In the genomic region with DNA sequence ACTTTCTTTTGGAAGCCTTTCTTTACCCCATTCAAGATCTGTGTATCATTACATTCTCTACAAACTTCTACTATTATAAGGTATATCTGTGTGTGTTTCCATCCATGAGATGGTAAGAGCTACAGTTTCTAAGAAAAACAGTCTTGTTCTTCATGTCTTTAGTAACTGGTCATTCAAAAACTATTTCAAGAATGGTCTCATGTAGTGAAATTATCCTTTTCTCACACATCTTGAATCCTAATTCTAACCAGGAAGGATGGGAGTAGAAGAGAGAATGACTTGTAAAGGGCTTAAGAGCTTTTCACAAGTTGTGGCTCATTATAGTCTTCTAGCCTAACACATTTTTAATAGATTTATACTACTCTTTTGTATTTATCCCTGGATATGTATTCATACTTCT, we compare ENCODE assay signal across 25 cellular contexts. TPM values are rescaled to one million over a fixed set of nuclear protein-coding genes. Genes with fewer than 3 reads are reported as not detected.
DNase-seq lines count a peak whose midpoint lies in the region; ATAC-seq, FAIRE-seq and TF ChIP-seq lines count a peak whose summit lies in the region.
"Had no signal": no experiment of that assay in that cellular context is flagged by ENCODE, and none has a peak within 500 bp of the region (broad histone marks: within the 10 kb centered on the region; RNA-seq: fewer than 3 reads in every experiment).

No MANE protein-coding gene starts in this region.

- TF ChIP-seq EP300 in suprapubic skin (IDR thresholded peaks at IDR 0.05), result no peak

- H3K9me3 ChIP-seq in mesenchymal stem cell (ENCODE audit: control insufficient read depth, low read length), result no peaks in the 10 kb centered on the region
- no peaks in the 10 kb centered on the region for H3K9me3 ChIP-seq in suprapubic skin
- H3K9me3 ChIP-seq in pancreas, result no peaks in the 10 kb centered on the region
- H3K9me3 ChIP-seq: HAP-1, heart right ventricle, tibial artery had no signal

- H2BK5ac ChIP-seq in mesenchymal stem cell (ENCODE audit: low read depth, low read length, poor library complexity, severe bottlenecking), result no peak overlapping the region

- H3K23ac ChIP-seq in mesenchymal stem cell (ENCODE audit: low read length in 2 of 2), result no peak overlapping the region

- no peak overlapping the region for H4K91ac ChIP-seq in mesenchymal stem cell (ENCODE audit: low read length)

- H3K18ac ChIP-seq in mesenchymal stem cell (ENCODE audit: low read depth in 1 of 2, low read length in 2 of 2), result no peak overlapping the region

- H4K8ac ChIP-seq in mesenchymal stem cell (ENCODE audit: low read length), result no peak overlapping the region

- H3K27ac ChIP-seq in mesenchymal stem cell (ENCODE audit: low read length, poor library complexity, severe bottlenecking), result peak overlapping the region; percentile 86
- H3K27ac ChIP-seq in suprapubic skin, result no peak overlapping the region
- no peak overlapping the region for H3K27ac ChIP-seq in pancreas
- H3K27ac ChIP-seq: heart right ventricle, tibial artery had no signal

- H3K27me3 Mint-ChIP-seq in natural killer cell (ENCODE audit: low read depth in 2 of 2), result no peaks in the 10 kb centered on the region
- H3K27me3 Mint-ChIP-seq in natural killer cell treated with Interleukin-12 subunit alpha and Interleukin-12 subunit beta and Interleukin-15 and Interleukin-18, amount 100 ng/mL, for 72 hours, result no peaks in the 10 kb centered on the region
- H3K27me3 Mint-ChIP-seq: stimulated activated naive B cell treated with anti-CD40 and anti-IgM and Interleukin-4, amounts not matched to agents 10 μg/mL and 1 μg/mL and 100 μg/mL, for 72 hours had no signal

- no peak overlapping the region for H2AFZ ChIP-seq in mesenchymal stem cell (ENCODE audit: low read depth, low read length)

- H3K4me3 ChIP-seq in mesenchymal stem cell (ENCODE audit: insufficient read depth in 1 of 2, low read depth in 1 of 2, low read length in 2 of 2), result no peak overlapping the region
- H3K4me3 ChIP-seq in suprapubic skin, result no peak overlapping the region
- no peak overlapping the region for H3K4me3 ChIP-seq in pancreas
- H3K4me3 ChIP-seq: HAP-1, heart right ventricle, tibial artery had no signal

- H3K4me3 Mint-ChIP-seq in natural killer cell, result no peak overlapping the region
- H3K4me3 Mint-ChIP-seq in natural killer cell treated with Interleukin-12 subunit alpha and Interleukin-12 subunit beta and Interleukin-15 and Interleukin-18, amount 100 ng/mL, for 72 hours, result no peak overlapping the region
- H3K4me3 Mint-ChIP-seq: immature natural killer cell; nephron; stimulated activated naive B cell treated with anti-CD40 and anti-IgM and Interleukin-4, amounts not matched to agents 10 μg/mL and 1 μg/mL and 100 μg/mL, for 72 hours; WTC11 had no signal

- peaks cover 43 to 52% of the 10 kb centered on the region in 2 donors for H3K4me1 Mint-ChIP-seq in natural killer cell
- H3K4me1 Mint-ChIP-seq in natural killer cell treated with Interleukin-12 subunit alpha and Interleukin-12 subunit beta and Interleukin-15 and Interleukin-18, amount 100 ng/mL, for 72 hours (ENCODE audit: low read depth in 2 of 2), result peaks cover 11 to 33% of the 10 kb centered on the region in 2 donors
- H3K4me1 Mint-ChIP-seq: nephron had no signal

- no peak overlapping the region for H3K9ac ChIP-seq in mesenchymal stem cell (ENCODE audit: low read length)

- no peak for FAIRE-seq in pancreas (lab: Jason Lieb, UNC)
- FAIRE-seq: GM19239 had no signal

- no peaks in the 10 kb centered on the region for H3K4me1 ChIP-seq in mesenchymal stem cell (ENCODE audit: control insufficient read depth, insufficient read depth, low read depth, low read length)
- H3K4me1 ChIP-seq in suprapubic skin, result no peaks in the 10 kb centered on the region
- no peaks in the 10 kb centered on the region for H3K4me1 ChIP-seq in pancreas

- H3K14ac ChIP-seq in mesenchymal stem cell (ENCODE audit: low read length in 2 of 2), result no peak overlapping the region

- H2BK12ac ChIP-seq in mesenchymal stem cell (ENCODE audit: low read length in 2 of 2), result no peak overlapping the region

- no peak overlapping the region for H3K4me2 ChIP-seq in mesenchymal stem cell (ENCODE audit: low read length, poor library complexity, severe bottlenecking)

- H3K27me3 ChIP-seq in mesenchymal stem cell (ENCODE audit: control insufficient read depth in 1 of 2, insufficient read depth in 1 of 2, low read length in 2 of 2) (no peaks in the 10 kb centered on the region), suprapubic skin (no peaks in the 10 kb centered on the region), pancreas (no peaks in the 10 kb centered on the region)
- H3K27me3 ChIP-seq: heart right ventricle, tibial artery had no signal

- H3K4ac ChIP-seq in mesenchymal stem cell (ENCODE audit: low read depth in 1 of 2, low read length in 2 of 2), result no peak overlapping the region

- in situ Hi-C loops in G401 (cut with HindIII; ENCODE audit: low sequenced_read_pairs), result no loop called here

- H3K36me3 ChIP-seq in mesenchymal stem cell (ENCODE audit: control insufficient read depth in 1 of 2, insufficient read depth in 2 of 2, low read depth in 1 of 2, low read length in 2 of 2), result peaks cover 0 to 34% of the 10 kb centered on the region in 2 experiments
- H3K36me3 ChIP-seq in suprapubic skin, result no peaks in the 10 kb centered on the region
- no peaks in the 10 kb centered on the region for H3K36me3 ChIP-seq in pancreas
- H3K36me3 ChIP-seq: HAP-1, tibial artery had no signal

- H3K27ac Mint-ChIP-seq in natural killer cell, result peak overlapping the region; percentile 34 to 58
- peak overlapping the region in 1 of 2 donors; percentile 9 for H3K27ac Mint-ChIP-seq in natural killer cell treated with Interleukin-12 subunit alpha and Interleukin-12 subunit beta and Interleukin-15 and Interleukin-18, amount 100 ng/mL, for 72 hours
- H3K27ac Mint-ChIP-seq: nephron, WTC11 had no signal

- TF ChIP-seq CTCF in natural killer cell (IDR thresholded peaks at IDR 0.05) (no peak), suprapubic skin (IDR thresholded peaks at IDR 0.05) (no peak), pancreas (IDR thresholded peaks at IDR 0.05) (no peak)

- no peaks in the 10 kb centered on the region for H3K9me3 Mint-ChIP-seq in natural killer cell
- H3K9me3 Mint-ChIP-seq in natural killer cell treated with Interleukin-12 subunit alpha and Interleukin-12 subunit beta and Interleukin-15 and Interleukin-18, amount 100 ng/mL, for 72 hours, result no peaks in the 10 kb centered on the region
- H3K9me3 Mint-ChIP-seq: immature natural killer cell; stimulated activated naive B cell treated with anti-CD40 and anti-IgM and Interleukin-4, amounts not matched to agents 10 μg/mL and 1 μg/mL and 100 μg/mL, for 72 hours; WTC11 had no signal

- no peak overlapping the region for H2BK120ac ChIP-seq in mesenchymal stem cell (ENCODE audit: low read depth, low read length)

- intact Hi-C loops in natural killer cell (cut with micrococcal nuclease), result loop anchor here (5.0 kb wide), 1 partner anchor 33 kb away; no protein-coding TSS in a partner anchor
- intact Hi-C loops in pancreas (cut with DNase I), result no loop called here

- TF ChIP-seq POLR2A in suprapubic skin (IDR thresholded peaks at IDR 0.05), result no peak

- ATAC-seq in natural killer cell (no peak), pancreas (no peak)
- no peak for ATAC-seq in natural killer cell treated with Interleukin-12 subunit alpha and Interleukin-12 subunit beta and Interleukin-15 and Interleukin-18, amount 100 ng/mL, for 72 hours
- ATAC-seq: heart right ventricle; stimulated activated naive B cell treated with anti-CD40 and anti-IgM and Interleukin-4, amounts not matched to agents 10 μg/mL and 1 μg/mL and 100 μg/mL, for 72 hours; WTC11 had no signal

- no peak overlapping the region for H2AK5ac ChIP-seq in mesenchymal stem cell (ENCODE audit: low read length, severe bottlenecking)

- peaks cover 19% of the 10 kb centered on the region for H3K79me1 ChIP-seq in mesenchymal stem cell (replicated peaks; ENCODE audit: low read length, poor library complexity, severe bottlenecking)

- DNase-seq in natural killer cell, result no peak
- no peak for DNase-seq in natural killer cell treated with Interleukin-12 subunit alpha and Interleukin-12 subunit beta and Interleukin-15 and Interleukin-18, amount 100 ng/mL, for 72 hours (ENCODE audit: low spot score)
- peak; percentile 61 for DNase-seq in astrocyte of the hippocampus (ENCODE audit: low read depth, low spot score)
- DNase-seq in mesenchymal stem cell, result peak; percentile 13
- no peak for DNase-seq in suprapubic skin (ENCODE audit: low spot score in 2 of 2)
- no peak for DNase-seq in G401 (ENCODE audit: low spot score)
- no peak for DNase-seq in T-helper 9 cell
- DNase-seq in pancreas, result no peak
- DNase-seq: activated CD8-positive, alpha-beta memory T cell treated with anti-CD3 and anti-CD28 coated beads for 24 hours; central memory CD4-positive, alpha-beta T cell; DMS79; effector CD4-positive, alpha-beta T cell; heart right ventricle; immature natural killer cell; NCI-H1048; NCI-H2081 treated with DMSO at 0.1 percent for 48 hours; NCI-H510A treated with DMSO at 0.1 percent for 48 hours; SHP77; stimulated activated naive B cell treated with anti-CD40 and anti-IgM and Interleukin-4, amounts not matched to agents 10 μg/mL and 1 μg/mL and 100 μg/mL, for 72 hours; T-helper 1 cell; tibial artery had no signal

- H3K36me3 Mint-ChIP-seq in natural killer cell, result no peaks in the 10 kb centered on the region
- no peaks in the 10 kb centered on the region for H3K36me3 Mint-ChIP-seq in natural killer cell treated with Interleukin-12 subunit alpha and Interleukin-12 subunit beta and Interleukin-15 and Interleukin-18, amount 100 ng/mL, for 72 hours
- H3K36me3 Mint-ChIP-seq: immature natural killer cell had no signal

- H2BK15ac ChIP-seq in mesenchymal stem cell (ENCODE audit: low read depth, poor library complexity, severe bottlenecking), result no peak overlapping the region

RNA-seq across cellular contexts. Expression of a gene that starts 47.3 kb away (rescaled TPM):
- 100 to 1,000 TPM; 139 to 152 (median 149) TPM for total RNA-seq in natural killer cell
- total RNA-seq in natural killer cell treated with Interleukin-12 subunit alpha and Interleukin-12 subunit beta and Interleukin-15 and Interleukin-18, amount 100 ng/mL, for 72 hours, result 10 to 100 TPM; 68.1 to 74.9 TPM
- 36.5 TPM for polyA plus RNA-seq in mesenchymal stem cell (2013, experiment 1 of 2)
- 34.1 TPM for polyA plus RNA-seq in mesenchymal stem cell (2013, experiment 2 of 2)
- 10 to 100 TPM; 11.6 to 51.9 (median 26.2) TPM for total RNA-seq in suprapubic skin
- total RNA-seq in G401 (2014; rRNA removed; shearing (Covaris generic)), result 10.8 and 20.0 TPM in 2 replicates
- 10 to 100 TPM; 11.1 to 25.1 (median 13.7) TPM for total RNA-seq in pancreas
- polyA plus RNA-seq in pancreas, result 1 to 10 TPM; 6.1 to 9.3 TPM

Comparison
In these comparisons a context has a peak if more than half of its experiments do, and no peak if none do; other contexts are left out.
1. DNase-seq: peak in astrocyte of the hippocampus (single experiment) and mesenchymal stem cell (single experiment); none in natural killer cell (single experiment), natural killer cell treated with Interleukin-12 subunit alpha and Interleukin-12 subunit beta and Interleukin-15 and Interleukin-18, amount 100 ng/mL, for 72 hours (single experiment), suprapubic skin (0 of 2), G401 (single experiment), T-helper 9 cell (single experiment) and pancreas (0 of 6).